In the genomic region with DNA sequence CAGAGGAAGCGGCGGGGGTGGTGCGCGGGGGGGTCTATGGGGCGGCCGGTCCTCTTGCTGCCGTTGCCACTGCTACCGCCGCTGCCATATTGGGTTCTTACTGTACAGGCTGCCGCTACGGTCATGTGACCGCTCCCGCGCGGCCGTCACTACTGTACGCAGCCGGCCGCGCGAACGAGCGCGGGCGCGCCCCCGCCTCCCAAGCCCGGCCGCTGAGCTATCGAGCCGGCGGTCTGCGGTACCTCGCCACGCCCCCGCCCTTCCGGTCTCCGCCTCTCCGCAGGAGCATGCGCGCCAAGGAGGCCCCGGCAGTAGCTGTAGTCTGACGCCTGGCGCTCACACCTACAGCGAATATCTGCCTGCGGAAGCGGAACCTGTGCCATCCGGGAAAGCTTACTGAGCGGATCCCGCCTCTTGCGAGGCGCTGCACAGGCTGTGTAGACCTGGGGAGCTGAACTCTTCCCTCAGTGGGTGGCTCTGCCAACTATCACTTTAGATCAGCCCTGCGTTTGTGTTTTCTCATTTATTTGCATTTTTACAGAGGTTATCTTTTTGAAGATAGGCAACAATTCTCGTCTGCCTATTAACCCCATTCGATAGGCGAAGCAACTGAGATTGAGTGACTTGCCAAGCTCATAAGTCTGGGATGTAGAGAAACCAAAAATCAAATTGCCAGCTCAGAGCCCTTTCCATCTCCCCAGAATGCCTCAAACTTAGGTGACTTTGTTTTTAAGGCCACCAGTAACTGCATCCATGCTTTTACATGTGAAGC, we compare ENCODE assay signal across 1 cellular context.
TF ChIP-seq lines count a peak whose summit lies in the region.

ASXL2 (minus strand) TSS at position 127 of the 772 bp plus-strand sequence. CDS start 265 bp downstream, outside the sequence.

TF ChIP-seq in K562, 482 proteins besides CTCF, POLR2A, EP300 and RAD21 (continued from another document and continues in another):
- TF ChIP-seq USF2 (CRISPR knock-in tag; IDR thresholded peaks at IDR 0.05): peak; percentile 91
- no peak for TF ChIP-seq NR2C2 (CRISPR knock-in tag; IDR thresholded peaks at IDR 0.05)
- TF ChIP-seq NR2C2 (tag; IDR thresholded peaks at IDR 0.05): no peak; the same call in 1 of the 2 replicates
- TF ChIP-seq JUN (IDR thresholded peaks at IDR 0.05; ENCODE audit: borderline replicate concordance, low read depth, low read length): peak; percentile 52; the same call in 1 of the 2 replicates
- TF ChIP-seq JUN (CRISPR knock-in tag; IDR thresholded peaks at IDR 0.05; ENCODE audit: borderline replicate concordance): no peak
- peak; percentile 95 for TF ChIP-seq EGR1 (conservative IDR thresholded peaks at IDR 0.05)
- no peak for TF ChIP-seq PPARD (CRISPR knock-in tag; IDR thresholded peaks at IDR 0.05)
- TF ChIP-seq ZNF644 (tag; IDR thresholded peaks at IDR 0.05; ENCODE audit: low read depth): 0 out of 2 replicates have a peak, but pooled peaks have one; percentile 16
- TF ChIP-seq GTF2E2 (tag; IDR thresholded peaks at IDR 0.05): peak; percentile 80; the same call in 1 of the 2 replicates
- TF ChIP-seq ETV6 (IDR thresholded peaks at IDR 0.05; ENCODE audit: borderline replicate concordance in 1 of 2, low read depth in 2 of 2, low read length in 1 of 2): peak in 1 of 2 experiments; percentile 44; a peak in 1 of 4 replicates
- TF ChIP-seq ETV6 (CRISPR knock-in tag; IDR thresholded peaks at IDR 0.05; ENCODE audit: borderline replicate concordance): no peak
- TF ChIP-seq, protein P1, sequence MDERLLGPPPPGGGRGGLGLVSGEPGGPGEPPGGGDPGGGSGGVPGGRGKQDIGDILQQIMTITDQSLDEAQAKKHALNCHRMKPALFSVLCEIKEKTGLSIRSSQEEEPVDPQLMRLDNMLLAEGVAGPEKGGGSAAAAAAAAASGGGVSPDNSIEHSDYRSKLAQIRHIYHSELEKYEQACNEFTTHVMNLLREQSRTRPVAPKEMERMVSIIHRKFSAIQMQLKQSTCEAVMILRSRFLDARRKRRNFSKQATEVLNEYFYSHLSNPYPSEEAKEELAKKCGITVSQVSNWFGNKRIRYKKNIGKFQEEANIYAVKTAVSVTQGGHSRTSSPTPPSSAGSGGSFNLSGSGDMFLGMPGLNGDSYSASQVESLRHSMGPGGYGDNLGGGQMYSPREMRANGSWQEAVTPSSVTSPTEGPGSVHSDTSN (CRISPR knock-in tag; IDR thresholded peaks at IDR 0.05; ENCODE audit: low read depth): no peak
- TF ChIP-seq, protein P1 (tag; conservative IDR thresholded peaks at IDR 0.05; ENCODE audit: low read depth): no peak
- TF ChIP-seq ZC3H8 (IDR thresholded peaks at IDR 0.05): no peak
- TF ChIP-seq, protein P2, sequence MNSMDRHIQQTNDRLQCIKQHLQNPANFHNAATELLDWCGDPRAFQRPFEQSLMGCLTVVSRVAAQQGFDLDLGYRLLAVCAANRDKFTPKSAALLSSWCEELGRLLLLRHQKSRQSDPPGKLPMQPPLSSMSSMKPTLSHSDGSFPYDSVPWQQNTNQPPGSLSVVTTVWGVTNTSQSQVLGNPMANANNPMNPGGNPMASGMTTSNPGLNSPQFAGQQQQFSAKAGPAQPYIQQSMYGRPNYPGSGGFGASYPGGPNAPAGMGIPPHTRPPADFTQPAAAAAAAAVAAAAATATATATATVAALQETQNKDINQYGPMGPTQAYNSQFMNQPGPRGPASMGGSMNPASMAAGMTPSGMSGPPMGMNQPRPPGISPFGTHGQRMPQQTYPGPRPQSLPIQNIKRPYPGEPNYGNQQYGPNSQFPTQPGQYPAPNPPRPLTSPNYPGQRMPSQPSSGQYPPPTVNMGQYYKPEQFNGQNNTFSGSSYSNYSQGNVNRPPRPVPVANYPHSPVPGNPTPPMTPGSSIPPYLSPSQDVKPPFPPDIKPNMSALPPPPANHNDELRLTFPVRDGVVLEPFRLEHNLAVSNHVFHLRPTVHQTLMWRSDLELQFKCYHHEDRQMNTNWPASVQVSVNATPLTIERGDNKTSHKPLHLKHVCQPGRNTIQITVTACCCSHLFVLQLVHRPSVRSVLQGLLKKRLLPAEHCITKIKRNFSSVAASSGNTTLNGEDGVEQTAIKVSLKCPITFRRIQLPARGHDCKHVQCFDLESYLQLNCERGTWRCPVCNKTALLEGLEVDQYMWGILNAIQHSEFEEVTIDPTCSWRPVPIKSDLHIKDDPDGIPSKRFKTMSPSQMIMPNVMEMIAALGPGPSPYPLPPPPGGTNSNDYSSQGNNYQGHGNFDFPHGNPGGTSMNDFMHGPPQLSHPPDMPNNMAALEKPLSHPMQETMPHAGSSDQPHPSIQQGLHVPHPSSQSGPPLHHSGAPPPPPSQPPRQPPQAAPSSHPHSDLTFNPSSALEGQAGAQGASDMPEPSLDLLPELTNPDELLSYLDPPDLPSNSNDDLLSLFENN (IDR thresholded peaks at IDR 0.05; ENCODE audit: low read depth in 2 of 2, low read length in 2 of 2): peak in 1 of 2 experiments; percentile 50; a peak in 1 of 4 replicates
- peak; percentile 68; the same call in 1 of the 2 replicates for TF ChIP-seq SP1 (CRISPR knock-in tag; IDR thresholded peaks at IDR 0.05)
- peak; percentile 88 for TF ChIP-seq TBP (optimal IDR thresholded peaks at IDR 0.05; ENCODE audit: low read depth, low read length)
- no peak for TF ChIP-seq XRCC3 (IDR thresholded peaks at IDR 0.05)
- TF ChIP-seq MCM5 (IDR thresholded peaks at IDR 0.05; ENCODE audit: low read depth): no peak
- no peak for TF ChIP-seq DIDO1 (tag; IDR thresholded peaks at IDR 0.05; ENCODE audit: low read depth)
- TF ChIP-seq OTX1 (CRISPR knock-in tag; IDR thresholded peaks at IDR 0.05): no peak
- TF ChIP-seq KDM5B (IDR thresholded peaks at IDR 0.05; ENCODE audit: insufficient replicate concordance, low read depth, low read length): peak; percentile 76
- TF ChIP-seq ZNF253 (CRISPR knock-in tag; conservative IDR thresholded peaks at IDR 0.05): no peak
- 0 out of 2 replicates have a peak, but pooled peaks have one; percentile 5 for TF ChIP-seq FOXJ2 (tag; IDR thresholded peaks at IDR 0.05)
- no peak for TF ChIP-seq SRSF3 (IDR thresholded peaks at IDR 0.05; ENCODE audit: insufficient read depth, low read length)
- peak in 1 of 2 experiments; percentile 25; a peak in 2 of 4 replicates for TF ChIP-seq SRF (CRISPR knock-in tag; IDR thresholded peaks at IDR 0.05)
- TF ChIP-seq ZNF766 (CRISPR knock-in tag; conservative IDR thresholded peaks at IDR 0.05): peak; percentile 62; the same call in 1 of the 2 replicates
- peak; percentile 88 for TF ChIP-seq ETV5 (CRISPR knock-in tag; IDR thresholded peaks at IDR 0.05; ENCODE audit: low read depth)
- no peak for TF ChIP-seq PHB (CRISPR knock-in tag; IDR thresholded peaks at IDR 0.05)
- no peak for TF ChIP-seq SLC30A9 (CRISPR knock-in tag; IDR thresholded peaks at IDR 0.05)
- no peak for TF ChIP-seq ZBTB12 (CRISPR knock-in tag; IDR thresholded peaks at IDR 0.05)
- no peak for TF ChIP-seq ZNF146 (CRISPR knock-in tag; IDR thresholded peaks at IDR 0.05; ENCODE audit: unreplicated experiment)
- TF ChIP-seq KLF10 (CRISPR knock-in tag; IDR thresholded peaks at IDR 0.05): no peak
- no peak; the same call in 1 of the 2 replicates for TF ChIP-seq LEF1 (IDR thresholded peaks at IDR 0.05)
- TF ChIP-seq, protein P3, sequence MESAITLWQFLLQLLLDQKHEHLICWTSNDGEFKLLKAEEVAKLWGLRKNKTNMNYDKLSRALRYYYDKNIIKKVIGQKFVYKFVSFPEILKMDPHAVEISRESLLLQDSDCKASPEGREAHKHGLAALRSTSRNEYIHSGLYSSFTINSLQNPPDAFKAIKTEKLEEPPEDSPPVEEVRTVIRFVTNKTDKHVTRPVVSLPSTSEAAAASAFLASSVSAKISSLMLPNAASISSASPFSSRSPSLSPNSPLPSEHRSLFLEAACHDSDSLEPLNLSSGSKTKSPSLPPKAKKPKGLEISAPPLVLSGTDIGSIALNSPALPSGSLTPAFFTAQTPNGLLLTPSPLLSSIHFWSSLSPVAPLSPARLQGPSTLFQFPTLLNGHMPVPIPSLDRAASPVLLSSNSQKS (CRISPR knock-in tag; IDR thresholded peaks at IDR 0.05): no peak
- TF ChIP-seq NFE2 (IDR thresholded peaks at IDR 0.05; ENCODE audit: low read depth): no peak
- TF ChIP-seq GABPA (tag; conservative IDR thresholded peaks at IDR 0.05; ENCODE audit: low read depth): peak; percentile 92
- TF ChIP-seq NCOA6 (IDR thresholded peaks at IDR 0.05): no peak
- TF ChIP-seq NCOR1 (IDR thresholded peaks at IDR 0.05): no peak
- no peak for TF ChIP-seq PRPF4 (IDR thresholded peaks at IDR 0.05; ENCODE audit: insufficient read depth, low read depth, low read length, poor library complexity, severe bottlenecking)
- no peak for TF ChIP-seq U2AF2 (optimal IDR thresholded peaks at IDR 0.05; ENCODE audit: low read depth, low read length)
- no peak for TF ChIP-seq ZNF133 (CRISPR knock-in tag; IDR thresholded peaks at IDR 0.05)
- no peak for TF ChIP-seq MYNN (IDR thresholded peaks at IDR 0.05)
- TF ChIP-seq MYNN (CRISPR knock-in tag; IDR thresholded peaks at IDR 0.05): no peak
- TF ChIP-seq NFE2L1 (tag; IDR thresholded peaks at IDR 0.05; ENCODE audit: borderline replicate concordance, low read depth): no peak
- TF ChIP-seq, protein P4, sequence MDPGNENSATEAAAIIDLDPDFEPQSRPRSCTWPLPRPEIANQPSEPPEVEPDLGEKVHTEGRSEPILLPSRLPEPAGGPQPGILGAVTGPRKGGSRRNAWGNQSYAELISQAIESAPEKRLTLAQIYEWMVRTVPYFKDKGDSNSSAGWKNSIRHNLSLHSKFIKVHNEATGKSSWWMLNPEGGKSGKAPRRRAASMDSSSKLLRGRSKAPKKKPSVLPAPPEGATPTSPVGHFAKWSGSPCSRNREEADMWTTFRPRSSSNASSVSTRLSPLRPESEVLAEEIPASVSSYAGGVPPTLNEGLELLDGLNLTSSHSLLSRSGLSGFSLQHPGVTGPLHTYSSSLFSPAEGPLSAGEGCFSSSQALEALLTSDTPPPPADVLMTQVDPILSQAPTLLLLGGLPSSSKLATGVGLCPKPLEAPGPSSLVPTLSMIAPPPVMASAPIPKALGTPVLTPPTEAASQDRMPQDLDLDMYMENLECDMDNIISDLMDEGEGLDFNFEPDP (CRISPR knock-in tag; IDR thresholded peaks at IDR 0.05): no peak
- peak; percentile 15; the same call in 1 of the 2 replicates for TF ChIP-seq FOXP1 (CRISPR knock-in tag; IDR thresholded peaks at IDR 0.05)
- TF ChIP-seq EZH2 (IDR thresholded peaks at IDR 0.05; ENCODE audit: borderline replicate concordance, low read depth, low read length): no peak
- TF ChIP-seq HMGN3 (IDR thresholded peaks at IDR 0.05; ENCODE audit: borderline replicate concordance, extremely low read depth, insufficient read length, low read depth, low read length): peak; percentile 91
- TF ChIP-seq RBM34 (IDR thresholded peaks at IDR 0.05; ENCODE audit: borderline replicate concordance, insufficient read depth, low read length): no peak
- TF ChIP-seq ZNF143 (CRISPR knock-in tag; IDR thresholded peaks at IDR 0.05): no peak
- no peak for TF ChIP-seq ZBTB7A (IDR thresholded peaks at IDR 0.05; ENCODE audit: borderline replicate concordance, control insufficient read depth, low read depth, low read length)
- TF ChIP-seq MYC (IDR thresholded peaks at IDR 0.05; ENCODE audit: low read depth, low read length): peak; percentile 60
- no peak for TF ChIP-seq MYC (CRISPR knock-in tag; IDR thresholded peaks at IDR 0.05; ENCODE audit: borderline replicate concordance, low read depth)
- TF ChIP-seq STAT5A (IDR thresholded peaks at IDR 0.05; ENCODE audit: borderline replicate concordance, low read length): no peak
- TF ChIP-seq ZNF398 (CRISPR knock-in tag; IDR thresholded peaks at IDR 0.05): no peak
- no peak for TF ChIP-seq ZNF586 (CRISPR knock-in tag; conservative IDR thresholded peaks at IDR 0.05)
- peak; percentile 67 for TF ChIP-seq C11orf30 (IDR thresholded peaks at IDR 0.05; ENCODE audit: low read depth)
- peak; percentile 40; the same call in 1 of the 2 replicates for TF ChIP-seq NCOA1 (IDR thresholded peaks at IDR 0.05; ENCODE audit: low read depth)
